In genomic region chr3:174812172-174812862, GRCh38 we compare ENCODE assay signal across 24 cellular contexts. TPM values are rescaled to one million over a fixed set of nuclear protein-coding genes. Genes with fewer than 3 reads are reported as not detected.
"Had no signal": no experiment of that assay in that cellular context is flagged by ENCODE, and none has a peak within 500 bp of the region (broad histone marks: within the 10 kb centered on the region; RNA-seq: fewer than 3 reads in every experiment).

No MANE protein-coding gene starts in this region.

- H3K9me3 ChIP-seq: body of pancreas had no signal

- H3K4me3 ChIP-seq: body of pancreas, K562, SK-N-MC had no signal

- H3K4me1 ChIP-seq: body of pancreas had no signal

- H3K27ac ChIP-seq: body of pancreas, SK-N-MC had no signal

- DNase-seq: activated CD4-positive, alpha-beta T cell treated with anti-CD3 and anti-CD28 coated beads, Interleukin-2, amount 10 ng/mL, durations not matched to agents 24 days and 14 days; activated CD4-positive, alpha-beta T cell treated with anti-CD3 and anti-CD28 coated beads, Interleukin-2, amount 50 U/mL, for 4 hours; activated CD8-positive, alpha-beta T cell treated with anti-CD3 and anti-CD28 coated beads for 36 hours; activated gamma-delta T cell; activated naive CD4-positive, alpha-beta T cell treated with Interleukin-2 at 50 U/mL for 16 hours; activated naive CD8-positive, alpha-beta T cell treated with anti-CD3 and anti-CD28 coated beads, Interleukin-2, amount 10 ng/mL, durations not matched to agents 7 days and 5 days; activated T-cell treated with anti-CD3 and anti-CD28 coated beads, Interleukin-2, amount 50 U/mL, for 24 hours; body of pancreas; NCI-H1092 treated with DMSO at 0.1 percent for 48 hours; NCI-H1417; NCI-H187 treated with DMSO at 0.1 percent for 48 hours; NCI-H2081; NCI-H226; NCI-H446 treated with DMSO at 0.1 percent for 48 hours; NCI-H526; NCI-H748 treated with DMSO at 0.1 percent for 48 hours; NK-92 treated with Interleukin-12 subunit alpha and Interleukin-12 subunit beta, amount 100 ng/mL, for 24 hours; Right ventricle myocardium superior had no signal

- H3K27me3 ChIP-seq: body of pancreas had no signal

RNA-seq across cellular contexts. Expression of gene NAALADL2, which starts 46.8 kb away (rescaled TPM):
- total RNA-seq: activated CD4-positive, alpha-beta T cell treated with anti-CD3 and anti-CD28 coated beads, Interleukin-2, amount 10 ng/mL, durations not matched to agents 24 days and 14 days; activated CD8-positive, alpha-beta memory T cell treated with anti-CD3 and anti-CD28 coated beads for 36 hours; activated naive CD8-positive, alpha-beta T cell treated with anti-CD3 and anti-CD28 coated beads, Interleukin-2, amount 10 ng/mL, durations not matched to agents 7 days and 5 days; activated T-helper 2 cell treated with anti-CD3 and anti-CD28 coated beads, Interferon-gamma antibody, Interleukin-2, Interleukin-4, amounts not matched to agents 10 μg/mL and 5 μg/mL and 100 μg/mL, durations not matched to agents 14 hours and 24 hours and 36 hours; T-helper 1 cell treated with Interleukin-12 subunit alpha and Interleukin-12 subunit beta and Interleukin-4 antibody, amounts not matched to agents 30 ng/mL and 1 ng/mL, for 36 hours; T-helper 2 cell treated with Interferon-gamma antibody and Interleukin-4, amounts not matched to agents 100 ng/mL and 5 ng/mL, for 36 hours had no signal
